ENCODE assay signal across 8 cellular contexts in the genomic region with DNA sequence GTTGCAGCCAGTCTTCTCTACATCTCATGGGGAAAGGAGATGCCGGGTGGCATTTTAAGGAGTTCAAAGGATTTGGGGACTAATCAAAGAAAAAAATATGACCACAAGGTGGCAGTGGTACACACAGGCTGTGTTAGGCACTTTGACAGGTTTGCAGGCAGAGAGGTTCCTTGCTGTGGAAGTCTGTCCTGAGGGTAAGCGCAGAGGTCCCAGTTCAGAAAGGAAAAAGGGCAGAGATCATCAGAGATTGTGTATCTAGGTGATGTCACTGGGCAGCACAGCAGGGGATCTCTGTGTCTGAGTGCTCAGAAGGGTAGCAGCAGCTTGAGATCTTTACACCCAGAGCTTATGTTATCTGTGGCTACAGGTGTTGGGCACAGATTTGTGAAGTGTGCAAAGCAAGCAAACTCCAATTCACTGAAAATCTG.
A peak's percentile ranks its signal among the peaks of the same experiment; 100 is the strongest.
DNase-seq lines count a peak whose midpoint lies in the region; ATAC-seq, FAIRE-seq and TF ChIP-seq lines count a peak whose summit lies in the region.

No MANE protein-coding gene starts in this region.

- H3K9ac ChIP-seq in Karpas-422 (ENCODE audit: low read length) (no peak overlapping the region), H1 (replicated peaks in 1 of 4; ENCODE audit: extremely low read depth in 1 of 4, low read depth in 3 of 4, low read length in 3 of 4) (no peak overlapping the region)

- peak; percentile 21 to 77 (median 73) for TF ChIP-seq CTCF in H1 (IDR thresholded peaks at IDR 0.05; ENCODE audit: control extremely low read depth in 1 of 3, insufficient read depth in 1 of 3, low read depth in 1 of 3, low read length in 3 of 3)

- no peak overlapping the region for H2BK20ac ChIP-seq in H1 (ENCODE audit: low read length)

- H3K4ac ChIP-seq in H1 (replicated peaks; ENCODE audit: insufficient read length, low read depth, low read length): no peak overlapping the region

- no peaks in the 10 kb centered on the region for H3K27me3 ChIP-seq in Karpas-422 (ENCODE audit: low read length)
- H3K27me3 ChIP-seq in H1 (replicated peaks in 1 of 4; ENCODE audit: control insufficient read depth in 3 of 4, extremely low read depth in 1 of 4, insufficient read depth in 3 of 4, low read length in 3 of 4): no peaks in the 10 kb centered on the region; a peak in 1 of 7 replicates

- TF ChIP-seq POLR2A in H1 (IDR thresholded peaks at IDR 0.05; ENCODE audit: control extremely low read depth in 1 of 2, low read depth in 2 of 2, low read length in 2 of 2): no peak

- H3K9me3 ChIP-seq in Karpas-422 (ENCODE audit: low read length) (no peaks in the 10 kb centered on the region), H1 (ENCODE audit: insufficient read depth in 2 of 2, low read depth in 1 of 2, low read length in 1 of 2) (no peaks in the 10 kb centered on the region)

- H3K23me2 ChIP-seq in H1 (ENCODE audit: low read depth, low read length): no peaks in the 10 kb centered on the region; the same call in 1 of the 2 replicates

- no peak overlapping the region for H4K5ac ChIP-seq in H1 (ENCODE audit: insufficient read length, low read depth, low read length)

- no peak overlapping the region for H3K18ac ChIP-seq in H1 (ENCODE audit: extremely low read depth, low read length)

- no peaks in the 10 kb centered on the region for H3K9me2 ChIP-seq in Karpas-422 (replicated peaks; ENCODE audit: insufficient read depth, low read length)

- H3K4me2 ChIP-seq in Karpas-422 (ENCODE audit: low read depth, low read length, poor library complexity, severe bottlenecking): no peak overlapping the region
- no peak overlapping the region for H3K4me2 ChIP-seq in H1 (ENCODE audit: insufficient read depth in 1 of 2, low read depth in 2 of 2, low read length in 2 of 2)

- H2BK15ac ChIP-seq in H1 (ENCODE audit: low read length): no peak overlapping the region

- H3K79me2 ChIP-seq in Karpas-422 (ENCODE audit: low read length): no peaks in the 10 kb centered on the region
- no peaks in the 10 kb centered on the region for H3K79me2 ChIP-seq in H1 (ENCODE audit: control insufficient read depth in 1 of 2, insufficient read depth in 2 of 2, low read length in 2 of 2)

- ATAC-seq in GM19455 (IDR thresholded peaks at IDR 0.05; ENCODE audit: unreplicated experiment) (peak; percentile 64), GM21619 (IDR thresholded peaks at IDR 0.05; ENCODE audit: unreplicated experiment) (no peak)

- no peak overlapping the region for H2BK120ac ChIP-seq in H1 (replicated peaks; ENCODE audit: low read depth, low read length)

- TF ChIP-seq EP300 in H1 (IDR thresholded peaks at IDR 0.05; ENCODE audit: borderline replicate concordance in 1 of 2, low read depth in 2 of 2, low read length in 2 of 2): no peak

- no peak overlapping the region for H3K56ac ChIP-seq in H1 (replicated peaks; ENCODE audit: insufficient read length, low read depth, low read length)

- H3K36me3 ChIP-seq in Karpas-422 (ENCODE audit: insufficient read depth, low read length): no peaks in the 10 kb centered on the region
- no peaks in the 10 kb centered on the region for H3K36me3 ChIP-seq in H1 (ENCODE audit: control insufficient read depth in 2 of 4, insufficient read depth in 4 of 4, low read length in 3 of 4)

- WGBS in H1 (ENCODE audit: extremely low coverage in 1 of 2, insufficient coverage in 1 of 2, insufficient read length in 1 of 2, insufficient replicate concordance in 2 of 2, low coverage in 1 of 2, low lambda C conversion rate in 2 of 2, missing lambda C conversion rate in 1 of 2), 2 experiments: 73% methylated on average over 2 of the region's 2 CpGs; no CpG with 5 or more reads in 1 of the 2 experiments

- H3K4me3 ChIP-seq in Karpas-422 (ENCODE audit: low read length) (no peak overlapping the region), H1 (ENCODE audit: extremely low read depth in 1 of 4, insufficient read depth in 2 of 4, low read depth in 3 of 4, low read length in 4 of 4) (no peak overlapping the region)

- H4K8ac ChIP-seq in H1 (ENCODE audit: extremely low read depth, insufficient read depth, low read length): no peak overlapping the region

- no peak overlapping the region for H2BK5ac ChIP-seq in H1 (ENCODE audit: low read depth, low read length)

- no peak overlapping the region for H2AK5ac ChIP-seq in H1 (ENCODE audit: low read depth, low read length)

- H2AFZ ChIP-seq in Karpas-422 (ENCODE audit: low read length) (no peak overlapping the region), H1 (ENCODE audit: low read length) (no peak overlapping the region)

- peak; percentile 91 for FAIRE-seq in H1 (lab: Jason Lieb, UNC)

- DNase-seq in DMS53 treated with DMSO at 0.1 percent for 48 hours (lab: John Stamatoyannopoulos, UW; ENCODE audit: unreplicated experiment) (peak; percentile 45), Karpas-422 (peak; percentile 89), RPMI7951 (ENCODE audit: low read depth) (peak; percentile 25), H1 (ENCODE audit: low read depth in 1 of 2, low spot score in 2 of 2) (no peak), lung microvascular endothelial cell (ENCODE audit: low read depth in 2 of 2) (peak; percentile 55 to 62), cortex of kidney (lab: John Stamatoyannopoulos, UW) (no peak)

- no peaks in the 10 kb centered on the region for H3K4me1 ChIP-seq in Karpas-422 (ENCODE audit: low read length)
- no peaks in the 10 kb centered on the region for H3K4me1 ChIP-seq in H1 (replicated peaks in 1 of 4; ENCODE audit: control insufficient read depth in 3 of 4, insufficient read depth in 4 of 4, low read length in 3 of 4)

- no peak overlapping the region for H3K27ac ChIP-seq in Karpas-422 (ENCODE audit: low read length)
- no peak overlapping the region for H3K27ac ChIP-seq in H1 (ENCODE audit: low read depth, low read length)

- CTCF ChIA-PET in H1 (lab: Charles Lee; ENCODE audit: partially characterized antibody): interaction anchor here (0.7 to 4.6 kb wide), 19 partner anchors 10 to 445 kb away, joined by 3 to 23 read pairs (median 6); no protein-coding TSS in a partner anchor

- no peak overlapping the region for H3K14ac ChIP-seq in H1 (ENCODE audit: insufficient read length)

- H3K79me1 ChIP-seq in H1 (ENCODE audit: low read depth, low read length): no peaks in the 10 kb centered on the region

- H2BK12ac ChIP-seq in H1 (ENCODE audit: low read depth, low read length): no peak overlapping the region

- peak; percentile 85 to 88 for TF ChIP-seq RAD21 in H1 (IDR thresholded peaks at IDR 0.05 in 1 of 2, conservative IDR thresholded peaks at IDR 0.05 in 1 of 2; ENCODE audit: low read depth in 2 of 2, low read length in 2 of 2)

- H4K20me1 ChIP-seq in Karpas-422 (ENCODE audit: insufficient read depth, low read depth, low read length): no peaks in the 10 kb centered on the region
- no peaks in the 10 kb centered on the region for H4K20me1 ChIP-seq in H1 (replicated peaks in 1 of 2; ENCODE audit: control insufficient read depth in 1 of 2, insufficient read depth in 2 of 2, low read length in 2 of 2)

- H4K91ac ChIP-seq in H1 (replicated peaks; ENCODE audit: insufficient read length, low read length): no peak overlapping the region

- H3K23ac ChIP-seq in H1 (ENCODE audit: insufficient read length): no peak overlapping the region

- POLR2A ChIA-PET in H1 (lab: Charles Lee; ENCODE audit: partially characterized antibody): no interaction called here

TF ChIP-seq in H1, 55 proteins besides CTCF, POLR2A, EP300 and RAD21:
- TF ChIP-seq CHD2 (IDR thresholded peaks at IDR 0.05; ENCODE audit: low read length) (no peak), ATF3 (IDR thresholded peaks at IDR 0.05; ENCODE audit: insufficient read depth, low read depth, low read length) (no peak), SRF (IDR thresholded peaks at IDR 0.05; ENCODE audit: low read depth, low read length) (no peak), SUZ12 (IDR thresholded peaks at IDR 0.05; ENCODE audit: low read length) (no peak), CTBP2 (IDR thresholded peaks at IDR 0.05; ENCODE audit: borderline replicate concordance, insufficient read depth, insufficient read length, low read length) (no peak), RNF2 (IDR thresholded peaks at IDR 0.05; ENCODE audit: borderline replicate concordance, low read depth, low read length, missing control alignments, poor library complexity, severe bottlenecking) (no peak), YY1 (IDR thresholded peaks at IDR 0.05; ENCODE audit: low read depth, low read length) (no peak), ZNF274 (IDR thresholded peaks at IDR 0.05; ENCODE audit: borderline replicate concordance, extremely low read depth, low read length) (no peak), TEAD4 (IDR thresholded peaks at IDR 0.05; ENCODE audit: low read depth, low read length) (no peak), BRCA1 (IDR thresholded peaks at IDR 0.05; ENCODE audit: low read depth, low read length) (no peak), CREB1 (IDR thresholded peaks at IDR 0.05) (no peak)
- TF ChIP-seq, protein P1, sequence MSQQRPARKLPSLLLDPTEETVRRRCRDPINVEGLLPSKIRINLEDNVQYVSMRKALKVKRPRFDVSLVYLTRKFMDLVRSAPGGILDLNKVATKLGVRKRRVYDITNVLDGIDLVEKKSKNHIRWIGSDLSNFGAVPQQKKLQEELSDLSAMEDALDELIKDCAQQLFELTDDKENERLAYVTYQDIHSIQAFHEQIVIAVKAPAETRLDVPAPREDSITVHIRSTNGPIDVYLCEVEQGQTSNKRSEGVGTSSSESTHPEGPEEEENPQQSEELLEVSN (IDR thresholded peaks at IDR 0.05): no peak

Comparison
In these comparisons a context has a peak if more than half of its experiments do, and no peak if none do; other contexts are left out.
1. DNase-seq: peak in DMS53 treated with DMSO at 0.1 percent for 48 hours (single experiment), Karpas-422 (single experiment), RPMI7951 (single experiment) and lung microvascular endothelial cell (2 of 2); none in H1 (0 of 2) and cortex of kidney (single experiment).